ENCODE assay signal across 28 cellular contexts in genomic region chr3:165874663-165875489, GRCh38. TPM values are rescaled to one million over a fixed set of nuclear protein-coding genes. Genes with fewer than 3 reads are reported as not detected.
DNase-seq lines count a peak whose midpoint lies in the region; TF ChIP-seq lines count a peak whose summit lies in the region.
"Had no signal": no experiment of that assay in that cellular context is flagged by ENCODE, and none has a peak within 500 bp of the region (broad histone marks: within the 10 kb centered on the region; RNA-seq: fewer than 3 reads in every experiment).

No MANE protein-coding gene starts in this region.

- H3K27ac ChIP-seq in hepatocyte (no peak overlapping the region), SJCRH30 (no peak overlapping the region)
- H3K27ac ChIP-seq: A549, body of pancreas, HL-60, RWPE1, transverse colon, WERI-Rb-1 had no signal

- 84% methylated on average over 18 of the region's 18 CpGs for WGBS in hepatocyte (ENCODE audit: low lambda C conversion rate, missing lambda C conversion rate)

- H3K4me3 ChIP-seq in hepatocyte = no peak overlapping the region
- no peak overlapping the region for H3K4me3 ChIP-seq in SJCRH30
- H3K4me3 ChIP-seq: A549, body of pancreas, transverse colon had no signal

- in situ Hi-C loops in Caki2 (cut with HindIII; ENCODE audit: low pct_unique_long_range_greater_than_20kb, low sequenced_read_pairs) = no loop called here
- in situ Hi-C loops in SK-MEL-5 (cut with HindIII; ENCODE audit: low pct_unique_long_range_greater_than_20kb, low sequenced_read_pairs) = no loop called here
- in situ Hi-C loops in GM13977 (cut with MboI; ENCODE audit: low pct_unique_long_range_greater_than_20kb, low sequenced_read_pairs, unreplicated experiment) = no loop called here

- H3K36me3 ChIP-seq in hepatocyte (replicated peaks; ENCODE audit: insufficient read depth, low read depth) (no peaks in the 10 kb centered on the region), SJCRH30 (no peaks in the 10 kb centered on the region)
- H3K36me3 ChIP-seq: transverse colon, WERI-Rb-1 had no signal

- H3K27me3 ChIP-seq in hepatocyte = no peaks in the 10 kb centered on the region
- H3K27me3 ChIP-seq in SJCRH30 = no peaks in the 10 kb centered on the region
- H3K27me3 ChIP-seq: body of pancreas, transverse colon had no signal

- DNase-seq in Caki2 (ENCODE audit: low read depth) (peak; percentile 94), LoVo (ENCODE audit: low spot score) (peak; percentile 50), SK-MEL-5 (ENCODE audit: low read depth, low spot score) (peak; percentile 40), hepatocyte (ENCODE audit: low spot score) (peak; percentile 12), DMS53 (lab: John Stamatoyannopoulos, UW) (no peak), GM13977 (ENCODE audit: low spot score) (no peak), activated gamma-delta T cell (lab: John Stamatoyannopoulos, UW) (no peak), SJCRH30 (no peak)
- DNase-seq: activated CD4-positive, alpha-beta T cell treated with anti-CD3 and anti-CD28 coated beads, Interleukin-2, amount 10 ng/mL, durations not matched to agents 24 days and 14 days; activated T-cell treated with anti-CD3 and anti-CD28 coated beads, Interleukin-2, amount 50 U/mL, for 1 hour; AML-193; body of pancreas; CD8-positive, alpha-beta T cell; DMS79; midbrain; naive thymus-derived CD8-positive, alpha-beta T cell; NCI-H1048; NCI-H187; NCI-H69; SK-N-SH; T-helper 9 cell; transverse colon; WERI-Rb-1 had no signal

- H4K20me1 ChIP-seq in hepatocyte (ENCODE audit: insufficient read depth, poor library complexity, severe bottlenecking) = no peaks in the 10 kb centered on the region

- no peaks in the 10 kb centered on the region for H3K9me3 ChIP-seq in hepatocyte (ENCODE audit: low read depth)
- H3K9me3 ChIP-seq in SJCRH30 (replicated peaks) = no peaks in the 10 kb centered on the region
- H3K9me3 ChIP-seq: A549, body of pancreas, SK-N-SH, transverse colon had no signal

- no peaks in the 10 kb centered on the region for H3K9me2 ChIP-seq in hepatocyte (replicated peaks; ENCODE audit: insufficient read depth)
- H3K9me2 ChIP-seq: SK-N-SH had no signal

- TF ChIP-seq CTCF in hepatocyte (IDR thresholded peaks at IDR 0.05; ENCODE audit: poor library complexity) = no peak
- no peak for TF ChIP-seq CTCF in GM13977 (IDR thresholded peaks at IDR 0.05; ENCODE audit: extremely low read depth, insufficient read depth, missing control alignments)

- H3K4me1 ChIP-seq in hepatocyte (ENCODE audit: insufficient read depth) (no peaks in the 10 kb centered on the region), SJCRH30 (no peaks in the 10 kb centered on the region)
- H3K4me1 ChIP-seq: A549, body of pancreas, transverse colon had no signal

- H3K79me2 ChIP-seq in hepatocyte = no peaks in the 10 kb centered on the region

- H3K4me2 ChIP-seq in hepatocyte = no peak overlapping the region
- H3K4me2 ChIP-seq: A549, SK-N-SH had no signal

- no peak overlapping the region for H2AFZ ChIP-seq in hepatocyte

RNA-seq across cellular contexts. Expression of gene BCHE, which starts 37.7 kb away (rescaled TPM):
- 78.5 and 83.1 TPM in 2 replicates for total RNA-seq in Caki2 (2014; rRNA removed; shearing (Covaris generic); ENCODE audit: low replicate concordance)
- 68.8 and 78.1 TPM in 2 replicates for total RNA-seq in SK-MEL-5 (2014; rRNA removed; shearing (Covaris generic))
- polyA plus RNA-seq in SK-MEL-5 (2015; cell fraction: cytosol; rRNA removed) = 41.9 and 55.4 TPM in 2 replicates
- polyA plus RNA-seq in SK-MEL-5 (2015; cell fraction: nucleus; rRNA removed) = 20.9 and 27.5 TPM in 2 replicates
- 9.5 and 12.5 TPM in 2 replicates for total RNA-seq in hepatocyte
- 4.1 and 5.4 TPM in 2 replicates for polyA plus RNA-seq in hepatocyte
- total RNA-seq in SJCRH30 (2014; rRNA removed; shearing (Covaris generic)) = 107 and 110 TPM in 2 replicates
- total RNA-seq: activated CD4-positive, alpha-beta T cell treated with anti-CD3 and anti-CD28 coated beads, Interleukin-2, amount 10 ng/mL, durations not matched to agents 24 days and 14 days; activated CD8-positive, alpha-beta memory T cell treated with anti-CD3 and anti-CD28 coated beads for 36 hours; CD8-positive, alpha-beta T cell; naive thymus-derived CD8-positive, alpha-beta T cell; osteoblast had no signal
- polyA plus RNA-seq: naive thymus-derived CD8-positive, alpha-beta T cell; SK-N-SH had no signal

Comparison
In these comparisons a context has a peak if more than half of its experiments do, and no peak if none do; other contexts are left out.
1. DNase-seq: peak in Caki2 (single experiment), LoVo (single experiment), SK-MEL-5 (single experiment) and hepatocyte (single experiment); none in DMS53 (single experiment), GM13977 (single experiment), activated gamma-delta T cell (single experiment) and SJCRH30 (0 of 2).